In the genomic region with DNA sequence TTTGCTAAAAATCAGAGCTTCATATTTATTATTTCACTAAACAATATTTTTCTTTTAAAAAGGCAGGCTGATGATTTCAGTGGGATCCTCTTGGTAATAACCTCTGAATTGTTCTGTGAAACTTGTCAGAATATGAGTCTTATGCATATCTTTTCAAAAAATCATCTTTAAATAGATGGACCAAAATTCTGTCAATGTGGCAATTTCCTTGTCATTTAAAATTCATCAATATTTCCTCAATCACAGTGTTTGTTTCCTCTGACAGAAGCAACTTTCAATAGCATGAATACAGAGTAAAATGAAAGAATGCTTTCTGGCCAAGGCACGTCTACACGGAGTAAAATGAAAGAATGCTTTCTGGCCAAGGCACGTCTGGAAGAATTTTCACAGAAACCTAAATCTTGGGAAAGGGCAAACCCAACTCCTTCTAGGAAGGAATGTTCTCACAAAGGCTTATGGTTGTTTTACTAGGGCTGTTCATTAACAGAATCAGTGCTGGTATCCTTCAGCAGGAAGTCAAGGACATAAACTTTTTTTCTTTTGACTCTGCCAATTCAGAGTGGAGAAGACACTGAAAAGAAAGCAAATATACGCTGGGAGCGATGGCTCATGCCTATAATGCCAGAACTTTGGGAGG, we compare ENCODE assay signal across 17 cellular contexts.
DNase-seq lines count a peak whose midpoint lies in the region; ATAC-seq and TF ChIP-seq lines count a peak whose summit lies in the region.
"Had no signal": no experiment of that assay in that cellular context is flagged by ENCODE, and none has a peak within 500 bp of the region (broad histone marks: within the 10 kb centered on the region; RNA-seq: fewer than 3 reads in every experiment).

No MANE protein-coding gene starts in this region.

- H3K36me3 ChIP-seq in fibroblast of lung (ENCODE audit: control insufficient read depth, insufficient read depth, low read length): no peaks in the 10 kb centered on the region

- ATAC-seq in T-helper 17 cell: no peak
- ATAC-seq in naive thymus-derived CD8-positive, alpha-beta T cell: no peak

- DNase-seq in AG10803 (ENCODE audit: low read depth) (peak; percentile 63), T-helper 17 cell (no peak), fibroblast of lung (ENCODE audit: low read depth in 2 of 2) (peak; percentile 45 to 63), myocyte (ENCODE audit: low read depth) (peak; percentile 26), COLO668 (lab: John Stamatoyannopoulos, UW; ENCODE audit: unreplicated experiment) (no peak), HUDEP-2 (lab: John Stamatoyannopoulos, UW; ENCODE audit: unreplicated experiment in 76 of 76) (no peak)
- DNase-seq in effector CD8-positive, alpha-beta T cell (lab: John Stamatoyannopoulos, UW): no peak
- DNase-seq in naive thymus-derived CD8-positive, alpha-beta T cell: no peak
- DNase-seq: activated CD4-positive, CD25-positive, alpha-beta regulatory T cell; activated T-cell treated with anti-CD3 and anti-CD28 coated beads, Interleukin-2, amount 50 U/mL, for 1 hour; AML-193; effector CD4-positive, alpha-beta T cell; NCI-H2029; SK-N-SH; stimulated activated CD4-positive, alpha-beta T cell treated with anti-CD3 and anti-CD28 coated beads, Interleukin-1b, Interleukin-23, amount 100 ng/mL, for 48 hours had no signal

- no peak overlapping the region for H3K9ac ChIP-seq in fibroblast of lung (ENCODE audit: insufficient read depth, low read length)
- H3K9ac ChIP-seq: parathyroid adenoma, SK-N-SH had no signal

- H3K27me3 Mint-ChIP-seq in T-helper 17 cell: no peaks in the 10 kb centered on the region
- no peaks in the 10 kb centered on the region for H3K27me3 Mint-ChIP-seq in naive thymus-derived CD8-positive, alpha-beta T cell
- H3K27me3 Mint-ChIP-seq: memory B cell had no signal

- H3K4me1 ChIP-seq in fibroblast of lung (ENCODE audit: control insufficient read depth, extremely low read depth, insufficient read depth, low read length): no peaks in the 10 kb centered on the region
- H3K4me1 ChIP-seq: parathyroid adenoma had no signal

- no peaks in the 10 kb centered on the region for H3K79me2 ChIP-seq in fibroblast of lung (ENCODE audit: control insufficient read depth, insufficient read depth, low read length)
- H3K79me2 ChIP-seq: parathyroid adenoma had no signal

- H3K27me3 ChIP-seq in fibroblast of lung (ENCODE audit: control insufficient read depth, insufficient read depth, low read length): no peaks in the 10 kb centered on the region

- H3K4me3 Mint-ChIP-seq in T-helper 17 cell: no peak overlapping the region
- no peak overlapping the region for H3K4me3 Mint-ChIP-seq in naive thymus-derived CD8-positive, alpha-beta T cell
- H3K4me3 Mint-ChIP-seq: memory B cell had no signal

- peak overlapping the region; percentile 58 for H3K4me2 ChIP-seq in fibroblast of lung (ENCODE audit: extremely low read depth, insufficient read depth, low read length)
- H3K4me2 ChIP-seq: SK-N-SH had no signal

- POLR2A ChIA-PET in naive thymus-derived CD8-positive, alpha-beta T cell (lab: Charles Lee): no interaction called here

- no peaks in the 10 kb centered on the region for H4K20me1 ChIP-seq in fibroblast of lung (ENCODE audit: control insufficient read depth, extremely low read depth, insufficient read depth, low read length)

- H3K9me3 ChIP-seq in T-helper 17 cell (ENCODE audit: control insufficient read depth, low read length, poor library complexity, severe bottlenecking) (no peaks in the 10 kb centered on the region), fibroblast of lung (ENCODE audit: control insufficient read depth, insufficient read depth, low read depth, low read length) (no peaks in the 10 kb centered on the region)
- H3K9me3 ChIP-seq: SK-N-SH had no signal

- no peaks in the 10 kb centered on the region for H3K4me1 Mint-ChIP-seq in T-helper 17 cell
- H3K4me1 Mint-ChIP-seq in naive thymus-derived CD8-positive, alpha-beta T cell: peaks cover 0 to 2% (median 0%) of the 10 kb centered on the region in 4 donors

- no peak overlapping the region for H3K4me3 ChIP-seq in AG10803 (ENCODE audit: low read length)
- H3K4me3 ChIP-seq in fibroblast of lung (replicated peaks in 1 of 4; ENCODE audit: control extremely low read depth in 1 of 4, insufficient read depth in 1 of 4, low read depth in 3 of 4, low read length in 4 of 4): peak overlapping the region in 1 of 4 experiments; percentile 20

- H3K27ac Mint-ChIP-seq in T-helper 17 cell: peak overlapping the region; percentile 3
- no peak overlapping the region for H3K27ac Mint-ChIP-seq in naive thymus-derived CD8-positive, alpha-beta T cell
- H3K27ac Mint-ChIP-seq: memory B cell had no signal

- H3K27ac ChIP-seq in fibroblast of lung (ENCODE audit: insufficient read depth, low read length): no peak overlapping the region
- H3K27ac ChIP-seq: parathyroid adenoma had no signal

- H3K36me3 Mint-ChIP-seq in T-helper 17 cell (ENCODE audit: low read depth): peaks cover 4% of the 10 kb centered on the region
- peaks cover 4 to 36% (median 4%) of the 10 kb centered on the region in 3 donors for H3K36me3 Mint-ChIP-seq in naive thymus-derived CD8-positive, alpha-beta T cell

- no peak for TF ChIP-seq CTCF in AG10803 (conservative IDR thresholded peaks at IDR 0.05; ENCODE audit: low read length)
- no peak for TF ChIP-seq CTCF in fibroblast of lung (conservative IDR thresholded peaks at IDR 0.05 in 1 of 2, IDR thresholded peaks at IDR 0.05 in 1 of 2; ENCODE audit: low read depth in 1 of 2, low read length in 2 of 2)

- no peaks in the 10 kb centered on the region for H3K9me3 Mint-ChIP-seq in naive thymus-derived CD8-positive, alpha-beta T cell
- H3K9me3 Mint-ChIP-seq: memory B cell had no signal

- H2AFZ ChIP-seq in fibroblast of lung (ENCODE audit: low read length): no peak overlapping the region
- H2AFZ ChIP-seq: parathyroid adenoma had no signal

Comparison
In these comparisons a context has a peak if more than half of its experiments do, and no peak if none do; other contexts are left out.
1. DNase-seq: peak in AG10803 (single experiment), fibroblast of lung (2 of 2) and myocyte (single experiment); none in T-helper 17 cell (0 of 3), COLO668 (single experiment), effector CD8-positive, alpha-beta T cell (single experiment), HUDEP-2 (0 of 76) and naive thymus-derived CD8-positive, alpha-beta T cell (0 of 10).